ENCODE assay signal across 29 cellular contexts in the genomic region with DNA sequence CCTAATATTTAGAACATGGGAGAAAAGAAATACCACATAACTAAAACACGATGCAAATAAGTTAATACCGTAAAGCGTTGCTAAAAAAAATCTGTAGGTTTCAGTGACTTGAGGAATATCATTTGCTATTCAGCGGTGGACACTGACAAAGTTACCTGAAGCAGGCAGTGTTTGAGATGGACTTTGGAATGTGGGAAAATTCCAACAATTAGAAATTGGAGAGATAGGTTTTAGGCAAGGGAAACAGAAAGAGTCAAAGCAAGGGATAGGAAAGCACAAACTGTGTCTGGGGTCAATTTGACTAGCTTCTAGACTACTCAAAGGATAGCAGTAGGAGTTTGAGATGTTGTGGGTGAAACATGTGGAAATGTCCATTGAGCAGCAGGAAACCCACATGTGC.
"Had no signal": no experiment of that assay in that cellular context is flagged by ENCODE, and none has a peak within 500 bp of the region (broad histone marks: within the 10 kb centered on the region; RNA-seq: fewer than 3 reads in every experiment).

No MANE protein-coding gene starts in this region.

- H3K36me3 Mint-ChIP-seq: natural killer cell; neural progenitor cell; stimulated activated effector memory CD8-positive, alpha-beta T cell treated with anti-CD3 and anti-CD28 coated beads, Interleukin-12 subunit alpha, Interleukin-12 subunit beta, amount 100 ng/mL, for 72 hours; stimulated activated naive B cell treated with anti-CD40 and anti-IgM and Interleukin-4, amounts not matched to agents 10 μg/mL and 1 μg/mL and 100 μg/mL, for 72 hours had no signal

- H3K9me3 Mint-ChIP-seq: natural killer cell; nephron; neural progenitor cell; stimulated activated effector memory CD8-positive, alpha-beta T cell treated with anti-CD3 and anti-CD28 coated beads, Interleukin-12 subunit alpha, Interleukin-12 subunit beta, amount 100 ng/mL, for 72 hours; stimulated activated naive B cell treated with anti-CD40 and anti-IgM and Interleukin-4, amounts not matched to agents 10 μg/mL and 1 μg/mL and 100 μg/mL, for 72 hours; stimulated activated naive CD8-positive, alpha-beta T cell treated with anti-CD3 and anti-CD28 coated beads, Interleukin-15, Interleukin-2, amounts not matched to agents 100 ng/mL and 50 ng/mL, for 24 hours had no signal

- FAIRE-seq: urothelium cell line had no signal

- H3K9ac ChIP-seq: neural progenitor cell, parathyroid adenoma had no signal

- H3K4me3 Mint-ChIP-seq: natural killer cell; nephron; neural progenitor cell; stimulated activated effector memory CD8-positive, alpha-beta T cell treated with anti-CD3 and anti-CD28 coated beads, Interleukin-12 subunit alpha, Interleukin-12 subunit beta, amount 100 ng/mL, for 72 hours; stimulated activated naive B cell treated with anti-CD40 and anti-IgM and Interleukin-4, amounts not matched to agents 10 μg/mL and 1 μg/mL and 100 μg/mL, for 72 hours; stimulated activated naive CD8-positive, alpha-beta T cell treated with anti-CD3 and anti-CD28 coated beads, Interleukin-15, Interleukin-2, amounts not matched to agents 100 ng/mL and 50 ng/mL, for 24 hours had no signal

- H3K27ac ChIP-seq: neural progenitor cell, ovary, parathyroid adenoma, psoas muscle, skin epidermis, spleen, stomach, thoracic aorta, tibial nerve, upper lobe of left lung, vagina had no signal

- DNase-seq: natural killer cell; occipital lobe; ovary; posterior cingulate gyrus; psoas muscle; right cardiac atrium; spleen; stimulated activated CD4-positive, alpha-beta T cell treated with anti-CD3 and anti-CD28 coated beads, Interleukin-12 subunit alpha, Interleukin-12 subunit beta, amount 100 ng/mL, for 4 hours; stimulated activated CD4-positive, alpha-beta T cell treated with anti-CD3 and anti-CD28 coated beads, Interleukin-1b, Interleukin-23, amount 100 ng/mL, for 48 hours; stimulated activated CD4-positive, alpha-beta T cell treated with anti-CD3 and anti-CD28 coated beads, Interleukin-4, amount 100 ng/mL, for 24 hours; stimulated activated naive B cell treated with anti-CD40 and anti-IgM and Interleukin-4, amounts not matched to agents 10 μg/mL and 1 μg/mL and 100 μg/mL, for 72 hours; stimulated activated naive CD4-positive, alpha-beta T cell treated with Interleukin-2 at 50 U/mL for 16 hours; stomach; thyroid gland; trophoblast cell; upper lobe of left lung had no signal

- H3K4me1 ChIP-seq: spleen, vagina had no signal

- ATAC-seq: natural killer cell; psoas muscle; right cardiac atrium; sciatic nerve; stimulated activated effector memory CD8-positive, alpha-beta T cell treated with anti-CD3 and anti-CD28 coated beads, Interleukin-12 subunit alpha, Interleukin-12 subunit beta, amount 100 ng/mL, for 72 hours; stimulated activated naive B cell treated with anti-CD40 and anti-IgM and Interleukin-4, amounts not matched to agents 10 μg/mL and 1 μg/mL and 100 μg/mL, for 72 hours had no signal

- H3K4me3 ChIP-seq: neural progenitor cell, ovary, psoas muscle, skin epidermis, smooth muscle cell, spleen, stomach, thoracic aorta, thyroid gland, tibial nerve, upper lobe of left lung, vagina had no signal

- H3K27me3 ChIP-seq: neural progenitor cell, ovary, spleen, stomach, thyroid gland, tibial nerve, upper lobe of left lung, vagina had no signal

- H3K36me3 ChIP-seq: neural progenitor cell, ovary, spleen, stomach, thoracic aorta, thyroid gland, tibial nerve, upper lobe of left lung, vagina had no signal

- H3K9me3 ChIP-seq: ovary, psoas muscle, spleen, stomach, thoracic aorta, thyroid gland, tibial nerve, upper lobe of left lung, vagina had no signal

- H3K27me3 Mint-ChIP-seq: progenitor cell of endocrine pancreas; stimulated activated naive B cell treated with anti-CD40 and anti-IgM and Interleukin-4, amounts not matched to agents 10 μg/mL and 1 μg/mL and 100 μg/mL, for 72 hours; stimulated activated naive CD8-positive, alpha-beta T cell treated with anti-CD3 and anti-CD28 coated beads, Interleukin-15, Interleukin-2, amounts not matched to agents 100 ng/mL and 50 ng/mL, for 24 hours had no signal

- H3K4me1 Mint-ChIP-seq: natural killer cell; nephron; stimulated activated effector memory CD8-positive, alpha-beta T cell treated with anti-CD3 and anti-CD28 coated beads, Interleukin-12 subunit alpha, Interleukin-12 subunit beta, amount 100 ng/mL, for 72 hours had no signal

- H3K27ac Mint-ChIP-seq: natural killer cell; nephron; neural progenitor cell; progenitor cell of endocrine pancreas; stimulated activated effector memory CD8-positive, alpha-beta T cell treated with anti-CD3 and anti-CD28 coated beads, Interleukin-12 subunit alpha, Interleukin-12 subunit beta, amount 100 ng/mL, for 72 hours; stimulated activated naive B cell treated with anti-CD40 and anti-IgM and Interleukin-4, amounts not matched to agents 10 μg/mL and 1 μg/mL and 100 μg/mL, for 72 hours; stimulated activated naive CD8-positive, alpha-beta T cell treated with anti-CD3 and anti-CD28 coated beads, Interleukin-15, Interleukin-2, amounts not matched to agents 100 ng/mL and 50 ng/mL, for 24 hours had no signal
